In the genomic region with DNA sequence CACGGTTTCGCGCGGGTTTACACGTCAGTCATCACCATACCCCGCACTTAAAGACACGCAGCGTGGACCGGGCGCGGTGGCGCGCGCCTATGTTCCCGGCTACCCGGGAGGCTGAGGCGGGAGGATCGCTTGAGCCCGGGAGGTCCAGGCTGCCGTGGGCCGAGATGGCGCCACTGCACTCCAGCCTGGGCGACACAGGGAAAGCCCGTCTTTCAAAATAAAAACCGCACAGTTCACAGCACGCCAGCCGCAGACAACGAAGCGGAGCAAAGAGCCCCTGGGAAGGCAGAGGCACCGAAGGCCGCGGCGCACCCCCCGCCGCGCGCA, we compare ENCODE assay signal across 1 cellular context.
TF ChIP-seq lines count a peak whose summit lies in the region.

No MANE protein-coding gene starts in this region.

TF ChIP-seq in IMR-90, 13 proteins besides CTCF, POLR2A, EP300 and RAD21 (continued from another document):
- TF ChIP-seq RCOR1 (IDR thresholded peaks at IDR 0.05; ENCODE audit: insufficient replicate concordance, low read length): no peak
- no peak for TF ChIP-seq NFE2L2 (IDR thresholded peaks at IDR 0.05; ENCODE audit: low read depth, low read length)
- no peak for TF ChIP-seq CHD1 (IDR thresholded peaks at IDR 0.05; ENCODE audit: low read depth, low read length)
- TF ChIP-seq MAZ (IDR thresholded peaks at IDR 0.05; ENCODE audit: borderline replicate concordance, low read depth, low read length): no peak
